1 cellular context compared by ENCODE assay signal in the genomic region with DNA sequence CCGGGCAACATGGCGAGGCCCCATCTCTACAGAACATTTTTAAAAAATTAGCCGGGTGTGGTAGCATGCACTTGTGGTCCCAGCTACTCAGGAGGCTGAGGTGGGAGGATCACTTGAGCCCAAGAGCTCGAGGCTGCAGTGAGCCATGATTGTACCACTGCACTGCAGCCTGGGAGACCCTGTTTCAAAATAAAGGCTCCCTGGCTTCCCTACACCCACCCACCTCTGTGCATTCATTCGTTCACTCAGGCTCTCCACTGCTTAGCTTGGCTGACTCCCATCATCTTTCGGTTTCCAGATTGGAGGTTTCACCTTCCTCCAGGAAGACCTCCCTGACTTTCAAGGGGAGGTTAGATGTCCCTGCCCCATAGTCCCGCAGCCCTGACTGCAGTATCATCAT.
A peak's percentile ranks its signal among the peaks of the same experiment; 100 is the strongest.
TF ChIP-seq lines count a peak whose summit lies in the region.

No MANE protein-coding gene starts in this region.

TF ChIP-seq in HepG2, 621 proteins besides CTCF, POLR2A, EP300 and RAD21:
- TF ChIP-seq, protein P1, sequence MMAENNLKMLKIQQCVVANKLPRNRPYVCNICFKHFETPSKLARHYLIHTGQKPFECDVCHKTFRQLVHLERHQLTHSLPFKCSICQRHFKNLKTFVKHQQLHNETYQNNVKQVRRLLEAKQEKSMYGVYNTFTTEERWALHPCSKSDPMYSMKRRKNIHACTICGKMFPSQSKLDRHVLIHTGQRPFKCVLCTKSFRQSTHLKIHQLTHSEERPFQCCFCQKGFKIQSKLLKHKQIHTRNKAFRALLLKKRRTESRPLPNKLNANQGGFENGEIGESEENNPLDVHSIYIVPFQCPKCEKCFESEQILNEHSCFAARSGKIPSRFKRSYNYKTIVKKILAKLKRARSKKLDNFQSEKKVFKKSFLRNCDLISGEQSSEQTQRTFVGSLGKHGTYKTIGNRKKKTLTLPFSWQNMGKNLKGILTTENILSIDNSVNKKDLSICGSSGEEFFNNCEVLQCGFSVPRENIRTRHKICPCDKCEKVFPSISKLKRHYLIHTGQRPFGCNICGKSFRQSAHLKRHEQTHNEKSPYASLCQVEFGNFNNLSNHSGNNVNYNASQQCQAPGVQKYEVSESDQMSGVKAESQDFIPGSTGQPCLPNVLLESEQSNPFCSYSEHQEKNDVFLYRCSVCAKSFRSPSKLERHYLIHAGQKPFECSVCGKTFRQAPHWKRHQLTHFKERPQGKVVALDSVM (CRISPR knock-in tag; IDR thresholded peaks at IDR 0.05), result peak; percentile 83
- TF ChIP-seq TBX2 (CRISPR knock-in tag; IDR thresholded peaks at IDR 0.05; ENCODE audit: borderline replicate concordance), result no peak
